8 cellular contexts compared by ENCODE assay signal in genomic region chr7:131106681-131107342, GRCh38.
DNase-seq lines count a peak whose midpoint lies in the region; ATAC-seq, FAIRE-seq and TF ChIP-seq lines count a peak whose summit lies in the region.

No MANE protein-coding gene starts in this region.

- H3K9ac ChIP-seq in HUES48 (ENCODE audit: low read depth, low read length) (peak overlapping the region; percentile 23; the same call in 1 of the 2 replicates), kidney (ENCODE audit: low read length in 2 of 2) (peak overlapping the region; percentile 99)

- peak overlapping the region; percentile 75 for H3K4me3 Mint-ChIP-seq in MCF 10A (ENCODE audit: unreplicated experiment)

- POLR2A ChIA-PET in MCF 10A (lab: Yijun Ruan, JAX), result interaction anchor here (0.6 to 7.6 kb wide), 39 partner anchors 12 to 298 kb away, joined by 3 to 139 read pairs (median 4); partner anchors contain the start of gene MKLN1

- no peak for ATAC-seq in GM18511 (IDR thresholded peaks at IDR 0.05; ENCODE audit: unreplicated experiment)

- H3K36me3 ChIP-seq in HUES48 (ENCODE audit: control insufficient read depth, insufficient read depth, low read length) (0 out of 2 replicates have a peak, but pooled peaks cover 5% of the 10 kb centered on the region), kidney (ENCODE audit: control insufficient read depth in 1 of 2, insufficient read depth in 2 of 2, low read length in 2 of 2) (peaks cover 4 to 6% of the 10 kb centered on the region in 2 donors)

- H3K27me3 Mint-ChIP-seq in MCF 10A (ENCODE audit: insufficient read depth, unreplicated experiment), result no peaks in the 10 kb centered on the region

- no peak for FAIRE-seq in kidney (lab: Jason Lieb, UNC)

- H3K4me3 ChIP-seq in HUES48 (ENCODE audit: low read depth, low read length) (peak overlapping the region; percentile 92), kidney (ENCODE audit: low read length in 2 of 2) (peak overlapping the region; percentile 87 to 92)

- peak overlapping the region; percentile 70 for H3K27ac Mint-ChIP-seq in MCF 10A (ENCODE audit: low read depth, unreplicated experiment)

- H3K9me3 ChIP-seq in HUES48 (ENCODE audit: control insufficient read depth, insufficient read depth, low read length) (no peaks in the 10 kb centered on the region), kidney (ENCODE audit: control insufficient read depth in 1 of 2, low read length in 2 of 2) (no peaks in the 10 kb centered on the region)

- peak overlapping the region; percentile 92 for H3K27ac ChIP-seq in C4-2B
- H3K27ac ChIP-seq in HUES48 (ENCODE audit: low read depth, low read length), result no peak overlapping the region
- H3K27ac ChIP-seq in VCaP, result peak overlapping the region; percentile 93
- peak overlapping the region; percentile 93 to 98 for H3K27ac ChIP-seq in kidney (ENCODE audit: low read depth in 2 of 2, low read length in 2 of 2)

- peaks cover 25% of the 10 kb centered on the region for H3K27me3 ChIP-seq in HUES48 (ENCODE audit: control insufficient read depth, insufficient read depth, low read length)

- peaks cover 46% of the 10 kb centered on the region for H3K4me1 Mint-ChIP-seq in MCF 10A (ENCODE audit: insufficient read depth, unreplicated experiment)

- intact Hi-C loops in MCF 10A (cut with micrococcal nuclease) (loop anchor here (1.0 to 10.0 kb wide), 5 partner anchors 38 to 319 kb away; partner anchors contain the start of gene MKLN1), kidney (cut with DNase I) (no loop called here)

- H3K9me3 Mint-ChIP-seq in MCF 10A (ENCODE audit: unreplicated experiment), result no peaks in the 10 kb centered on the region

- peaks cover 49% of the 10 kb centered on the region for H3K36me3 Mint-ChIP-seq in MCF 10A (ENCODE audit: insufficient read depth, unreplicated experiment)

- TSS peak; percentile 9 for BruUV-seq in MCF 10A (replicated peaks; lab: Mats Ljungman, UMichigan)

- DNase-seq in MCF 10A (ENCODE audit: unreplicated experiment) (peak; percentile 50), kidney (peak; percentile 89), NOMO-1 (lab: John Stamatoyannopoulos, UW; ENCODE audit: unreplicated experiment in 2 of 2) (no peak)
- peak; percentile 41 for DNase-seq in stimulated activated CD4-positive, alpha-beta T cell treated with anti-CD3 and anti-CD28 coated beads, Interleukin-1b, Interleukin-23, amount 100 ng/mL, for 48 hours

- H3K4me1 ChIP-seq in HUES48 (ENCODE audit: control insufficient read depth, insufficient read depth, low read length) (peaks cover 35% of the 10 kb centered on the region), kidney (ENCODE audit: control insufficient read depth in 1 of 2, insufficient read depth in 1 of 2, low read depth in 1 of 2, low read length in 2 of 2) (peaks cover 22 to 36% of the 10 kb centered on the region in 2 donors)

- TF ChIP-seq CTCF in C4-2B (conservative IDR thresholded peaks at IDR 0.05), result no peak
- TF ChIP-seq CTCF in VCaP (conservative IDR thresholded peaks at IDR 0.05), result no peak
- no peak for TF ChIP-seq CTCF in MCF 10A (IDR thresholded peaks at IDR 0.05; ENCODE audit: unreplicated experiment)
- TF ChIP-seq CTCF in kidney (IDR thresholded peaks at IDR 0.05; ENCODE audit: borderline replicate concordance, extremely low read depth, insufficient read depth), result no peak

- CTCF ChIA-PET in MCF 10A (lab: Yijun Ruan, JAX), result interaction anchor here (0.6 to 1.6 kb wide), 8 partner anchors 21 to 348 kb away, joined by 3 to 7 read pairs (median 3); no protein-coding TSS in a partner anchor

Comparison
In these comparisons a context has a peak if more than half of its experiments do, and no peak if none do; other contexts are left out.
1. DNase-seq: peak in MCF 10A (single experiment), kidney (single experiment) and stimulated activated CD4-positive, alpha-beta T cell treated with anti-CD3 and anti-CD28 coated beads, Interleukin-1b, Interleukin-23, amount 100 ng/mL, for 48 hours (single experiment); none in NOMO-1 (0 of 2).